Comparison of ENCODE assay signal across 11 cellular contexts in the genomic region with DNA sequence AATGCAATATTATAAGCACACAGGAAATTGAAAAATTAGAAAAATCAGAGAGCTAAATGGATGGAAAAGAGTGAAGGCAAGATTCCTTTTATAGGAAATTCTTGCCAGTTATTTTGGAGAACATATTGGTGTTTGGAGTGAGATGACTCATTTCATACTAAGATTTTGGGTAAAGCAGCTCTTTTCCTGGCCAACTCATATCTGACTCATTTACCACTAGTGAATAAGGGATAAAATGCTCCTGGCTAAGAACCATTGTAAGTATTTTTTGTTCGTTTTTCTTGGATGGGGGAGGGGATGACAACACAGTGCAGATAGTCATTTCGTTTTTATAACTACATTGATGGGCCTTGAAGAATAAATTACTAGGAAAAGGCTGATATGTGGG.
A peak's percentile ranks its signal among the peaks of the same experiment; 100 is the strongest.
DNase-seq lines count a peak whose midpoint lies in the region; ATAC-seq and TF ChIP-seq lines count a peak whose summit lies in the region.
"Had no signal": no experiment of that assay in that cellular context is flagged by ENCODE, and none has a peak within 500 bp of the region (broad histone marks: within the 10 kb centered on the region; RNA-seq: fewer than 3 reads in every experiment).

No MANE protein-coding gene starts in this region.

- peaks cover 8% of the 10 kb centered on the region; the same call in 1 of the 2 replicates for H3F3A ChIP-seq in PC-9 (ENCODE audit: insufficient read depth, low read depth)

- POLR2A ChIA-PET in PC-9 (lab: Charles Lee; ENCODE audit: unreplicated experiment) = no interaction called here

- H4K91ac ChIP-seq in neuronal stem cell (ENCODE audit: low read depth, low read length, poor library complexity) = no peak overlapping the region

- H2AK5ac ChIP-seq in neuronal stem cell (ENCODE audit: low read depth, low read length) = no peak overlapping the region

- no peak for ATAC-seq in GM21360 (IDR thresholded peaks at IDR 0.05; ENCODE audit: unreplicated experiment)
- ATAC-seq in activated naive CD4-positive, alpha-beta T cell treated with anti-CD3 and anti-CD28 coated beads, Interleukin-2, amount 50 U/mL, for 72 hours = no peak

- H3K27ac Mint-ChIP-seq in activated naive CD4-positive, alpha-beta T cell treated with anti-CD3 and anti-CD28 coated beads, Interleukin-2, amount 50 U/mL, for 72 hours = no peak overlapping the region
- H3K27ac Mint-ChIP-seq: activated naive CD4-positive, alpha-beta T cell treated with anti-CD3 and anti-CD28 coated beads for 36 hours had no signal

- H4K20me1 ChIP-seq in PC-9 (ENCODE audit: insufficient read depth) = no peaks in the 10 kb centered on the region

- H2AFZ ChIP-seq in PC-9 = no peak overlapping the region
- H2AFZ ChIP-seq in neuronal stem cell (ENCODE audit: low read length) = peak overlapping the region; percentile 65
- H2AFZ ChIP-seq: parathyroid adenoma had no signal

- peaks cover 37% of the 10 kb centered on the region for H3K4me1 ChIP-seq in PC-9 (replicated peaks; ENCODE audit: insufficient read depth)
- H3K4me1 ChIP-seq in neuronal stem cell (ENCODE audit: control insufficient read depth in 2 of 2, insufficient read depth in 1 of 2, low read depth in 1 of 2, low read length in 2 of 2) = peaks cover 2 to 9% of the 10 kb centered on the region in 2 donors
- H3K4me1 ChIP-seq: parathyroid adenoma had no signal

- no peaks in the 10 kb centered on the region for H3K9me2 ChIP-seq in PC-9 (ENCODE audit: insufficient read depth)

- CTCF ChIA-PET in PC-9 (lab: Charles Lee) = no interaction called here

- BruUV-seq in PC-9 (replicated peaks; lab: Mats Ljungman, UMichigan) = no TSS peak

- H3K4me3 ChIP-seq in PC-9 (no peak overlapping the region), neuronal stem cell (ENCODE audit: low read length in 2 of 2) (no peak overlapping the region)

- no peak for TF ChIP-seq CTCF in PC-9 (conservative IDR thresholded peaks at IDR 0.05)

- H3K79me1 ChIP-seq in neuronal stem cell (ENCODE audit: low read depth, low read length) = no peaks in the 10 kb centered on the region

- no peak overlapping the region for H3K23ac ChIP-seq in neuronal stem cell (ENCODE audit: low read depth, low read length, poor library complexity)

- H2BK5ac ChIP-seq in neuronal stem cell (ENCODE audit: low read length) = no peak overlapping the region

- H2BK120ac ChIP-seq in neuronal stem cell (ENCODE audit: low read depth, low read length) = no peak overlapping the region

- H2BK12ac ChIP-seq in neuronal stem cell (ENCODE audit: low read length) = no peak overlapping the region

- peaks cover 0 to 6% of the 10 kb centered on the region in 2 donors for H3K36me3 Mint-ChIP-seq in activated naive CD4-positive, alpha-beta T cell treated with anti-CD3 and anti-CD28 coated beads, Interleukin-2, amount 50 U/mL, for 72 hours

- no peak overlapping the region for H3K27ac ChIP-seq in PC-9
- H3K27ac ChIP-seq in epithelial cell of prostate = peak overlapping the region; percentile 1
- H3K27ac ChIP-seq in neuronal stem cell (replicated peaks; ENCODE audit: low read length) = no peak overlapping the region
- H3K27ac ChIP-seq: parathyroid adenoma had no signal

- intact Hi-C loops in PC-9 (cut with micrococcal nuclease; ENCODE audit: unreplicated experiment) = loop anchor here (5.0 kb wide), 1 partner anchor 226 kb away; no protein-coding TSS in a partner anchor

- H3K79me2 ChIP-seq in PC-9 (ENCODE audit: low read depth) = no peaks in the 10 kb centered on the region
- H3K79me2 ChIP-seq: parathyroid adenoma had no signal

- H3K4ac ChIP-seq in neuronal stem cell (ENCODE audit: low read length) = no peak overlapping the region

- peak overlapping the region; percentile 14; the same call in 1 of the 2 replicates for H3K4me2 ChIP-seq in PC-9
- H3K4me2 ChIP-seq in neuronal stem cell (ENCODE audit: insufficient read depth, low read length, poor library complexity, severe bottlenecking) = no peak overlapping the region

- no peak overlapping the region for H3K9ac ChIP-seq in neuronal stem cell (ENCODE audit: low read depth, low read length, poor library complexity)
- H3K9ac ChIP-seq: parathyroid adenoma had no signal

- H3K18ac ChIP-seq in neuronal stem cell (ENCODE audit: low read length) = no peak overlapping the region

- H3K9me3 Mint-ChIP-seq in activated naive CD4-positive, alpha-beta T cell treated with anti-CD3 and anti-CD28 coated beads, Interleukin-2, amount 50 U/mL, for 72 hours = peaks cover 26 to 31% of the 10 kb centered on the region in 2 donors

- H4K8ac ChIP-seq in neuronal stem cell (ENCODE audit: low read depth, low read length) = no peak overlapping the region

- H3K36me3 ChIP-seq in PC-9 (ENCODE audit: low read depth) (no peaks in the 10 kb centered on the region), neuronal stem cell (replicated peaks in 1 of 2; ENCODE audit: control insufficient read depth in 2 of 2, insufficient read depth in 2 of 2, low read length in 2 of 2) (no peaks in the 10 kb centered on the region)

- H3K27me3 ChIP-seq in PC-9 (ENCODE audit: insufficient read depth, low read depth) = no peaks in the 10 kb centered on the region
- no peaks in the 10 kb centered on the region for H3K27me3 ChIP-seq in neuronal stem cell (ENCODE audit: control insufficient read depth in 3 of 3, insufficient read depth in 3 of 3, low read depth in 1 of 3, low read length in 3 of 3)

- no peak overlapping the region for H3K14ac ChIP-seq in neuronal stem cell (ENCODE audit: low read length)

- no peak overlapping the region for H2BK15ac ChIP-seq in neuronal stem cell (ENCODE audit: low read length)

- H3K9me3 ChIP-seq in PC-9 (ENCODE audit: insufficient read depth, low read depth) (0 out of 2 replicates have a peak, but pooled peaks cover 3% of the 10 kb centered on the region), neuronal stem cell (replicated peaks in 1 of 2; ENCODE audit: control insufficient read depth in 2 of 2, insufficient read depth in 1 of 2, low read depth in 1 of 2, low read length in 2 of 2) (no peaks in the 10 kb centered on the region)

- WGBS in neuronal stem cell (ENCODE audit: extremely low coverage in 2 of 2, insufficient read length in 2 of 2, insufficient replicate concordance in 1 of 2), 2 donors = no CpG with 5 or more reads among the region's 2 CpGs

- DNase-seq in Ammon's horn (ENCODE audit: low spot score) (peak; percentile 16), PC-9 (no peak), epithelial cell of prostate (ENCODE audit: low read depth, low spot score) (peak; percentile 18), neuronal stem cell (ENCODE audit: low spot score) (no peak), SIG-M5 treated with dmso at 0.1 percent for 504 hours (lab: John Stamatoyannopoulos, UW; ENCODE audit: unreplicated experiment) (no peak), midbrain (lab: John Stamatoyannopoulos, UW) (no peak)
- no peak for DNase-seq in activated naive CD4-positive, alpha-beta T cell treated with anti-CD3 and anti-CD28 coated beads, Interleukin-2, amount 50 U/mL, for 72 hours (ENCODE audit: low spot score in 2 of 2)
- DNase-seq: activated naive CD4-positive, alpha-beta T cell treated with anti-CD3 and anti-CD28 coated beads for 36 hours; NCI-H774 had no signal

Comparison
In these comparisons a context has a peak if more than half of its experiments do, and no peak if none do; other contexts are left out.
1. DNase-seq: peak in Ammon's horn (single experiment) and epithelial cell of prostate (single experiment); none in PC-9 (0 of 2), neuronal stem cell (single experiment), SIG-M5 treated with dmso at 0.1 percent for 504 hours (single experiment), midbrain (single experiment) and activated naive CD4-positive, alpha-beta T cell treated with anti-CD3 and anti-CD28 coated beads, Interleukin-2, amount 50 U/mL, for 72 hours (0 of 2).